In the genomic region with DNA sequence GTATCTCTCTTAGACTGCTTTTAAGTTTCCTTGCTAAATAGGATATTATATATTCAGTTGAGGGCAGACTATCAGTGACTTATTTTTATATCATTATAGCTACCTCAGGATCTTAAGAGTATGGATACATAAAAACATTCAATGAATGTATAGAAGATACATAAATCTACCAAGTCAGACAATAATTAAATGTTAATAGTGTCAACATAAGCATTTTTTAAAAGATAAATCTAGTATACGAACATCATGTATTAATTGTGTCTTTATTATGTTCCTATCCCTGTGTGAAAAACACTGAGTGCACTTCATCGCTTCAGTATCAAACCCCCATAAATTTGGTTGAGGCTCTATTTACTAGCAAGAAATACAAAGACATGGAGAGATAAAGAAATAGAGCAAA, we compare ENCODE assay signal across 28 cellular contexts.
"Had no signal": no experiment of that assay in that cellular context is flagged by ENCODE, and none has a peak within 500 bp of the region (broad histone marks: within the 10 kb centered on the region; RNA-seq: fewer than 3 reads in every experiment).

No MANE protein-coding gene starts in this region.

- H3K27me3 ChIP-seq: ascending aorta, cardiac muscle cell had no signal

- H3K27ac ChIP-seq: ascending aorta, cardiac muscle cell, VCaP had no signal

- H3K4me1 ChIP-seq: ascending aorta had no signal

- ATAC-seq: activated CD8-positive, alpha-beta T cell treated with anti-CD3 and anti-CD28 coated beads for 36 hours; activated naive CD8-positive, alpha-beta T cell treated with anti-CD3 and anti-CD28 coated beads, Interleukin-2, amount 50 U/mL, for 24 hours; T-helper 17 cell had no signal

- H3K36me3 ChIP-seq: ascending aorta, cardiac muscle cell had no signal

- H3K4me3 ChIP-seq: ascending aorta, cardiac muscle cell had no signal

- H3K9me3 ChIP-seq: ascending aorta had no signal

- DNase-seq: activated B cell treated with CpG ODN at 0.5 μM for 24 hours; activated CD4-positive, alpha-beta memory T cell treated with anti-CD3 and anti-CD28 coated beads for 36 hours; activated CD4-positive, alpha-beta T cell treated with anti-CD3 and anti-CD28 coated beads for 4 hours; activated CD4-positive, alpha-beta T cell treated with anti-CD3 and anti-CD28 coated beads, Interleukin-2, amount 10 ng/mL, durations not matched to agents 24 days and 14 days; activated CD4-positive, alpha-beta T cell treated with anti-CD3 and anti-CD28 coated beads, Interleukin-2, amount 50 U/mL, for 1 hour; activated CD4-positive, alpha-beta T cell treated with anti-CD3 and anti-CD28 coated beads, Interleukin-2, amount 50 U/mL, for 4 hours; activated CD4-positive, CD25-positive, alpha-beta regulatory T cell treated with anti-CD3 and anti-CD28 coated beads, Interleukin-2, amount 50 U/mL, for 72 hours; activated CD8-positive, alpha-beta memory T cell treated with anti-CD3 and anti-CD28 coated beads, Interleukin-2, amount 50 U/mL, for 4 hours; activated CD8-positive, alpha-beta T cell treated with anti-CD3 and anti-CD28 coated beads for 36 hours; activated effector memory CD4-positive, alpha-beta T cell treated with Interleukin-2 at 50 U/mL for 16 hours; activated gamma-delta T cell; activated naive CD4-positive, alpha-beta T cell treated with anti-CD3 and anti-CD28 coated beads, Interleukin-2, amount 10 ng/mL, durations not matched to agents 7 days and 5 days; activated naive CD4-positive, alpha-beta T cell treated with Interleukin-2 at 50 U/mL for 16 hours; activated naive CD8-positive, alpha-beta T cell treated with anti-CD3 and anti-CD28 coated beads, Interleukin-2, amount 10 ng/mL, durations not matched to agents 7 days and 5 days; activated naive CD8-positive, alpha-beta T cell treated with anti-CD3 and anti-CD28 coated beads, Interleukin-2, amount 50 U/mL, for 24 hours; activated T-cell treated with anti-CD3 and anti-CD28 coated beads, Interleukin-2, amount 50 U/mL, for 24 hours; activated T-cell treated with anti-CD3 and anti-CD28 coated beads, Interleukin-2, amount 50 U/mL, for 48 hours; amygdala; anterior cingulate cortex; caudate nucleus; cerebellar nuclear complex; T-helper 17 cell; T-helper 9 cell had no signal

- FAIRE-seq: bronchial epithelial cell, TTC549 had no signal
